In the genomic region with DNA sequence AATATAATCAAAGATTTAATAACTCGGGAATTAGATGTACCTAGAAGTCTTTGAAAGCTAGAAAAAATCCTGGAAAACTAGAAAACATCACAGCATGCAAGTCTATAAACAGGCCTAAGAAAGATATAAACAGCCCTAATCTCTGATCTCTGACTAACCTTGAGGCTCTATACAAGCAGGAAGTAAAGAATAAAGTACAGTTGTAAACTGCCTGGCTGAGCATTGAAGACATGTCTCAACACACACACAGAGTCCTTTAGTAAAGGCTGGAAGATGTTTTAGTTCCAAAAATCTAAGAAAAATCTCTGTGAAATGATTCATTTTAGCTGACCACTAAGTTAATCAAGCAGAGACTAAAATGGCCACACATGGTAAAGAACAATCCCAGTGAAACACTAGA, we compare ENCODE assay signal across 15 cellular contexts.
"Had no signal": no experiment of that assay in that cellular context is flagged by ENCODE, and none has a peak within 500 bp of the region (broad histone marks: within the 10 kb centered on the region; RNA-seq: fewer than 3 reads in every experiment).

No MANE protein-coding gene starts in this region.

- H3K4me3 ChIP-seq: ascending aorta, heart left ventricle had no signal

- ATAC-seq: activated T-cell treated with anti-CD3 and anti-CD28 coated beads, Interleukin-2, amount 50 U/mL, for 72 hours; effector memory CD8-positive, alpha-beta T cell; esophagus mucosa; heart left ventricle; right cardiac atrium had no signal

- DNase-seq: activated CD4-positive, alpha-beta memory T cell treated with anti-CD3 and anti-CD28 coated beads, Interleukin-2, amount 10 ng/mL, durations not matched to agents 7 days and 5 days; activated CD8-positive, alpha-beta memory T cell treated with anti-CD3 and anti-CD28 coated beads, Interleukin-2, amount 50 U/mL, for 4 hours; activated gamma-delta T cell treated with Interleukin-2 at 50 U/mL for 16 hours; activated naive CD8-positive, alpha-beta T cell treated with anti-CD3 and anti-CD28 coated beads for 36 hours; activated T-cell treated with anti-CD3 and anti-CD28 coated beads, Interleukin-2, amount 50 U/mL, for 72 hours; central memory CD4-positive, alpha-beta T cell; effector memory CD8-positive, alpha-beta T cell; foreskin fibroblast; heart left ventricle; midbrain; naive B cell; right cardiac atrium; small intestine had no signal
